8 cellular contexts compared by ENCODE assay signal in the genomic region with DNA sequence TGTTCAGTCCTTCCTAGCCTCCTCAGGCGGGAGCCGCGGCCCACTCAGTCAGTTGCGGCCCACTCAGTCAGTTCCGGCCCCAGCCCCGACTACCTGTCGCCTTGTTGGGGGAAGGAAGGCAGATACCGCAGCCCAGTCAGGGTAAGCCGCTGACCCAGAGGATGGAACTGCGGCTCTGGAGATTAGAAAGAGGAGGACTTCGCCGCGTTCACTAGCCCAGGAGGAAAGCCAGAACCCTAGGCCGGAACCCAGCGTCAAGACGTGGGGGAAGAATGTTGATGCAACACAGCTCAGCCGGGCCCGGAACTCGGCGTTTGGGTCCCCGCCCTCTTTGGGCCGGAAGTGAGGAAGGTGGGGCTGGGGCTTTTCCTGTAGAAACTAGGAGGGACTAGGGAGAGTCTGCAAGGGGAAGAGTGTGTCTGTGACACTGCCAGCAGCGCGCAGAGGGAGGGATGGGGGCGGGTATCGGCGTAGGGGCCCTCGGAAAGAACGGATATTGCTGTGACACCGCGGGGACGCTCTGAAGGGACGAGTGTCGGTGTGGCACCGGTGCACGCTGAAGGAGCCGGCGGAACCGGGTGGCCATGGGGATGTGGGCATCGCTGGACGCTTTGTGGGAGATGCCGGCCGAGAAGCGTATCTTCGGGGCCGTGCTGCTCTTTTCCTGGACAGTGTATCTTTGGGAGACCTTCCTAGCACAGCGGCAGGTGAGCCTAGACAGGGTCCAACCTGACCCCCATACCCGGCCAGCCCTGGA. TPM values are rescaled to one million over a fixed set of nuclear protein-coding genes. Genes with fewer than 3 reads are reported as not detected.
DNase-seq lines count a peak whose midpoint lies in the region; ATAC-seq and TF ChIP-seq lines count a peak whose summit lies in the region.

Gene ZMPSTE24, plus strand, starts transcription at position 549 of the 757 bp plus-strand sequence. Its CDS starts 36 bp downstream, at position 585.

- peaks cover 20 to 26% of the 10 kb centered on the region in 2 donors for H3K36me3 Mint-ChIP-seq in activated naive CD4-positive, alpha-beta T cell treated with anti-CD3 and anti-CD28 coated beads, Interleukin-2, amount 50 U/mL, for 72 hours

- peak; percentile 93 for ATAC-seq in HG02588 (IDR thresholded peaks at IDR 0.05; ENCODE audit: unreplicated experiment)
- ATAC-seq in activated naive CD4-positive, alpha-beta T cell treated with anti-CD3 and anti-CD28 coated beads, Interleukin-2, amount 50 U/mL, for 72 hours = peak; percentile 92 to 98

- H3K4me3 ChIP-seq in GM06990 (replicated peaks; ENCODE audit: low read depth, low read length) = peak within 1 kb of the TSS; percentile 98

- H3K36me3 ChIP-seq in GM06990 (ENCODE audit: control insufficient read depth, insufficient read depth, low read length) = peaks cover 8% of the 10 kb centered on the region

- peak within 1 kb of the TSS; percentile 78 for H3K27ac ChIP-seq in temporal lobe (ENCODE audit: low read depth, low read length)

- TF ChIP-seq CTCF in GM06990 (IDR thresholded peaks at IDR 0.05; ENCODE audit: insufficient read depth, low read length, poor library complexity, severe bottlenecking) = no peak

- H3K27ac Mint-ChIP-seq in activated naive CD4-positive, alpha-beta T cell treated with anti-CD3 and anti-CD28 coated beads, Interleukin-2, amount 50 U/mL, for 72 hours = peak within 1 kb of the TSS; percentile 99 to 100

- no peaks in the 10 kb centered on the region for H3K27me3 ChIP-seq in GM06990 (replicated peaks; ENCODE audit: control insufficient read depth, insufficient read depth, low read length)

- DNase-seq in GM06990 (ENCODE audit: extremely low read depth, insufficient read length) (peak; percentile 95), NCI-H1092 treated with DMSO at 0.1 percent for 48 hours (lab: John Stamatoyannopoulos, UW) (peak; percentile 100), SKM-1 (lab: John Stamatoyannopoulos, UW; ENCODE audit: unreplicated experiment) (peak; percentile 96), glomerular endothelial cell (ENCODE audit: extremely low read depth, low read depth, low spot score) (peak; percentile 83), occipital lobe (lab: John Stamatoyannopoulos, UW) (peak; percentile 96)
- peak; percentile 92 to 93 for DNase-seq in activated naive CD4-positive, alpha-beta T cell treated with anti-CD3 and anti-CD28 coated beads, Interleukin-2, amount 50 U/mL, for 72 hours (ENCODE audit: low spot score in 2 of 2)

- H3K9me3 Mint-ChIP-seq in activated naive CD4-positive, alpha-beta T cell treated with anti-CD3 and anti-CD28 coated beads, Interleukin-2, amount 50 U/mL, for 72 hours = no peaks in the 10 kb centered on the region

RNA-seq across cellular contexts. Expression of gene ZMPSTE24, which starts in this region (rescaled TPM):
- 10 to 100 TPM; 21.4 to 34.7 TPM for total RNA-seq in activated naive CD4-positive, alpha-beta T cell treated with anti-CD3 and anti-CD28 coated beads, Interleukin-2, amount 50 U/mL, for 72 hours
- total RNA-seq in glomerular endothelial cell (45.0 and 45.6 TPM in 2 replicates), occipital lobe (51.0 TPM), temporal lobe (35.2 TPM)

Comparison
In these comparisons a context has a peak if more than half of its experiments do, and no peak if none do; other contexts are left out.
1. Peak in every context shown above with its lines: DNase-seq, ATAC-seq, H3K4me3 ChIP-seq and H3K27ac ChIP-seq.